Comparison of ENCODE assay signal across 1 cellular context in the genomic region with DNA sequence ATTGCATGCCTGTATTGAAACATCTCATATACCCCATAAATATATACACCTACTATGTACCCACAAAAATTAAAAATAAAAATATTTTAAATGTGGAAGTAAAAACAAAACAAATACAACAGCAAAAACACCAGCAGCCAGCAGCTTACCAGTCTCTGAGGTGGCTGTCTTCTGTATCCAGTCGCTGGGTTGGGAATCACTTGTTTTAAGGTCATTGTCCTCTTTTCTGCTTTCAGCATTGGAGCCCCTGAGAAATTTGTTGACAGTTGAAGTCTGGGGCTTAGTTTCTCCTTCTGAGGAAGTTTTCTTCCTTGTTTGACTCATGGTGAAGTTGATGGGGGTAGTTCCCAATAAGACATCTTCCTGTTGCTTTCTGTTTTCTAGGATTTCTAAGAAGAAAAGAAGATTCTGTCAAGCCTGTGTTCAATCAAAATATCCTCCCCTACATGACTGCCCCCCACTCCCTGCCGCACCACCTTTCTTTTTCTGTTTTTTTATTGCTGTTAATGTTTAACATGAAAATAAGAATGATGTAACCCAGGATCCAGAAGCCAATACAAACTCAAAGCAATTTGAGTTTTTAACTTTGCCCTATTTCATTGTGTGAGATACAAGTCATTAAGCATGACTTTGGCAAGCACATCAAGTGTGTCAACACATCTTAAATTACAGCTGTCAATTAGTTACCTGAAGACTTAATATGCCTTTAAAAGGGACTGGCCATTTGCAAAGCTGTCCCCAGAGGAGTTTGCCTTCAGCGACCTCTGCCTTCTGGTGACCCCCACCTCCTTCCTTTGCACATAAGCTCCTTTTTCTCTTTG.
TF ChIP-seq lines count a peak whose summit lies in the region.

A gene (minus strand): TSS at position 452 of the 821 bp plus-strand sequence. CDS start 128 bp downstream, at position 324.

TF ChIP-seq in GM23338, 12 proteins besides CTCF, POLR2A, EP300 and RAD21 (continued from another document):
- TF ChIP-seq, protein P1, sequence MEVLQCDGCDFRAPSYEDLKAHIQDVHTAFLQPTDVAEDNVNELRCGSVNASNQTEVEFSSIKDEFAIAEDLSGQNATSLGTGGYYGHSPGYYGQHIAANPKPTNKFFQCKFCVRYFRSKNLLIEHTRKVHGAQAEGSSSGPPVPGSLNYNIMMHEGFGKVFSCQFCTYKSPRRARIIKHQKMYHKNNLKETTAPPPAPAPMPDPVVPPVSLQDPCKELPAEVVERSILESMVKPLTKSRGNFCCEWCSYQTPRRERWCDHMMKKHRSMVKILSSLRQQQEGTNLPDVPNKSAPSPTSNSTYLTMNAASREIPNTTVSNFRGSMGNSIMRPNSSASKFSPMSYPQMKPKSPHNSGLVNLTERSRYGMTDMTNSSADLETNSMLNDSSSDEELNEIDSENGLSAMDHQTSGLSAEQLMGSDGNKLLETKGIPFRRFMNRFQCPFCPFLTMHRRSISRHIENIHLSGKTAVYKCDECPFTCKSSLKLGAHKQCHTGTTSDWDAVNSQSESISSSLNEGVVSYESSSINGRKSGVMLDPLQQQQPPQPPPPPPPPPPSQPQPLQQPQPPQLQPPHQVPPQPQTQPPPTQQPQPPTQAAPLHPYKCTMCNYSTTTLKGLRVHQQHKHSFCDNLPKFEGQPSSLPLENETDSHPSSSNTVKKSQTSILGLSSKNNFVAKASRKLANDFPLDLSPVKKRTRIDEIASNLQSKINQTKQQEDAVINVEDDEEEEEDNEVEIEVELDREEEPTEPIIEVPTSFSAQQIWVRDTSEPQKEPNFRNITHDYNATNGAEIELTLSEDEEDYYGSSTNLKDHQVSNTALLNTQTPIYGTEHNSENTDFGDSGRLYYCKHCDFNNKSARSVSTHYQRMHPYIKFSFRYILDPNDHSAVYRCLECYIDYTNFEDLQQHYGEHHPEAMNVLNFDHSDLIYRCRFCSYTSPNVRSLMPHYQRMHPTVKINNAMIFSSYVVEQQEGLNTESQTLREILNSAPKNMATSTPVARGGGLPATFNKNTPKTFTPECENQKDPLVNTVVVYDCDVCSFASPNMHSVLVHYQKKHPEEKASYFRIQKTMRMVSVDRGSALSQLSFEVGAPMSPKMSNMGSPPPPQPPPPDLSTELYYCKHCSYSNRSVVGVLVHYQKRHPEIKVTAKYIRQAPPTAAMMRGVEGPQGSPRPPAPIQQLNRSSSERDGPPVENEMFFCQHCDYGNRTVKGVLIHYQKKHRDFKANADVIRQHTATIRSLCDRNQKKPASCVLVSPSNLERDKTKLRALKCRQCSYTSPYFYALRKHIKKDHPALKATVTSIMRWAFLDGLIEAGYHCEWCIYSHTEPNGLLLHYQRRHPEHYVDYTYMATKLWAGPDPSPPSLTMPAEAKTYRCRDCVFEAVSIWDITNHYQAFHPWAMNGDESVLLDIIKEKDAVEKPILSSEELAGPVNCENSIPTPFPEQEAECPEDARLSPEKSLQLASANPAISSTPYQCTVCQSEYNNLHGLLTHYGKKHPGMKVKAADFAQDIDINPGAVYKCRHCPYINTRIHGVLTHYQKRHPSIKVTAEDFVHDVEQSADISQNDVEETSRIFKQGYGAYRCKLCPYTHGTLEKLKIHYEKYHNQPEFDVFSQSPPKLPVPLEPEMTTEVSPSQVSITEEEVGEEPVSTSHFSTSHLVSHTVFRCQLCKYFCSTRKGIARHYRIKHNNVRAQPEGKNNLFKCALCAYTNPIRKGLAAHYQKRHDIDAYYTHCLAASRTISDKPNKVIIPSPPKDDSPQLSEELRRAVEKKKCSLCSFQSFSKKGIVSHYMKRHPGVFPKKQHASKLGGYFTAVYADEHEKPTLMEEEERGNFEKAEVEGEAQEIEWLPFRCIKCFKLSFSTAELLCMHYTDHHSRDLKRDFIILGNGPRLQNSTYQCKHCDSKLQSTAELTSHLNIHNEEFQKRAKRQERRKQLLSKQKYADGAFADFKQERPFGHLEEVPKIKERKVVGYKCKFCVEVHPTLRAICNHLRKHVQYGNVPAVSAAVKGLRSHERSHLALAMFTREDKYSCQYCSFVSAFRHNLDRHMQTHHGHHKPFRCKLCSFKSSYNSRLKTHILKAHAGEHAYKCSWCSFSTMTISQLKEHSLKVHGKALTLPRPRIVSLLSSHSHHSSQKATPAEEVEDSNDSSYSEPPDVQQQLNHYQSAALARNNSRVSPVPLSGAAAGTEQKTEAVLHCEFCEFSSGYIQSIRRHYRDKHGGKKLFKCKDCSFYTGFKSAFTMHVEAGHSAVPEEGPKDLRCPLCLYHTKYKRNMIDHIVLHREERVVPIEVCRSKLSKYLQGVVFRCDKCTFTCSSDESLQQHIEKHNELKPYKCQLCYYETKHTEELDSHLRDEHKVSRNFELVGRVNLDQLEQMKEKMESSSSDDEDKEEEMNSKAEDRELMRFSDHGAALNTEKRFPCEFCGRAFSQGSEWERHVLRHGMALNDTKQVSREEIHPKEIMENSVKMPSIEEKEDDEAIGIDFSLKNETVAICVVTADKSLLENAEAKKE (CRISPR knock-in tag; IDR thresholded peaks at IDR 0.05): no peak
- TF ChIP-seq, protein P2, sequence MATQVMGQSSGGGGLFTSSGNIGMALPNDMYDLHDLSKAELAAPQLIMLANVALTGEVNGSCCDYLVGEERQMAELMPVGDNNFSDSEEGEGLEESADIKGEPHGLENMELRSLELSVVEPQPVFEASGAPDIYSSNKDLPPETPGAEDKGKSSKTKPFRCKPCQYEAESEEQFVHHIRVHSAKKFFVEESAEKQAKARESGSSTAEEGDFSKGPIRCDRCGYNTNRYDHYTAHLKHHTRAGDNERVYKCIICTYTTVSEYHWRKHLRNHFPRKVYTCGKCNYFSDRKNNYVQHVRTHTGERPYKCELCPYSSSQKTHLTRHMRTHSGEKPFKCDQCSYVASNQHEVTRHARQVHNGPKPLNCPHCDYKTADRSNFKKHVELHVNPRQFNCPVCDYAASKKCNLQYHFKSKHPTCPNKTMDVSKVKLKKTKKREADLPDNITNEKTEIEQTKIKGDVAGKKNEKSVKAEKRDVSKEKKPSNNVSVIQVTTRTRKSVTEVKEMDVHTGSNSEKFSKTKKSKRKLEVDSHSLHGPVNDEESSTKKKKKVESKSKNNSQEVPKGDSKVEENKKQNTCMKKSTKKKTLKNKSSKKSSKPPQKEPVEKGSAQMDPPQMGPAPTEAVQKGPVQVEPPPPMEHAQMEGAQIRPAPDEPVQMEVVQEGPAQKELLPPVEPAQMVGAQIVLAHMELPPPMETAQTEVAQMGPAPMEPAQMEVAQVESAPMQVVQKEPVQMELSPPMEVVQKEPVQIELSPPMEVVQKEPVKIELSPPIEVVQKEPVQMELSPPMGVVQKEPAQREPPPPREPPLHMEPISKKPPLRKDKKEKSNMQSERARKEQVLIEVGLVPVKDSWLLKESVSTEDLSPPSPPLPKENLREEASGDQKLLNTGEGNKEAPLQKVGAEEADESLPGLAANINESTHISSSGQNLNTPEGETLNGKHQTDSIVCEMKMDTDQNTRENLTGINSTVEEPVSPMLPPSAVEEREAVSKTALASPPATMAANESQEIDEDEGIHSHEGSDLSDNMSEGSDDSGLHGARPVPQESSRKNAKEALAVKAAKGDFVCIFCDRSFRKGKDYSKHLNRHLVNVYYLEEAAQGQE (IDR thresholded peaks at IDR 0.05; ENCODE audit: unreplicated experiment): no peak
- TF ChIP-seq ZNF114 (CRISPR knock-in tag; IDR thresholded peaks at IDR 0.05) (no peak), EZH2phosphoT487 (IDR thresholded peaks at IDR 0.05; ENCODE audit: unreplicated experiment) (no peak), STAT1 (IDR thresholded peaks at IDR 0.05; ENCODE audit: unreplicated experiment) (no peak), JUNB (IDR thresholded peaks at IDR 0.05; ENCODE audit: unreplicated experiment) (no peak), CREB1 (CRISPR knock-in tag; IDR thresholded peaks at IDR 0.05; ENCODE audit: low read depth) (no peak)
